ENCODE assay signal across 1 cellular context in the genomic region with DNA sequence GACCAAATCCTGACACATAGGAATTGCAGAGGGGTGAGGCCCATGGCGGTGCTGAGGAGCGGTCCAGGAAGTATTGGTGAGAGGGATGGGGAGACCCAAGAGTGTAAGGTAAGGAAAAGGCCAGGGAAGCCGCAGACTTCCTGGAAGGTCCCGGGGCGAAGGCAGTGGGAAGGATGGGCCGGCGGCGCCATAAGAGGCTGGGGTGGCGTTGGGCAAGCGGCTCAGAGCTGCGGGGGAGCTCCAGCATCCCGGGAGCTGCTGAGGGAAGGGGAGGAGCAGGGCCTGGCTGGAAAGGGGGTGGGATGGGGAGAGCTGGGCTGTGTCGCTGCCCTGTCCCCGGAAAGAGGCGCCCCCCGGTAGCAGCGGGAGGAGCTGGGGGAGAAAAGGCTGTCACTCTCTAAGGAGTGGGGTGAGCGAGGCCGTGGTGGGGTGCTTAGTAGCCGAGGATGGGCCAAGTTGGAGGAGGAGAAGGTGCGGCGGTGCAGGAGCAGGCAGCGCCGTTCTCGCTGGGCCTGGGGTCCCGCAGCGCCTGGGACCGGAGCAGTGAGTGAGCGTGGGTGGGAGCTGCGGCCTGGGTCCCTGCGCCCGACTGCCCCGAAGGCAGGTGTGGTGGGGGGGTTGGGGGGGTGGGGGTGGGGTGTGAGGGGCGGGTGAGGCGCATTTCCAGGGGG.
TF ChIP-seq lines count a peak whose summit lies in the region.

No MANE protein-coding gene starts in this region.

TF ChIP-seq in IMR-90, 13 proteins besides CTCF, POLR2A, EP300 and RAD21:
- TF ChIP-seq RCOR1 (IDR thresholded peaks at IDR 0.05; ENCODE audit: insufficient replicate concordance, low read length) = no peak
- TF ChIP-seq CEBPB (IDR thresholded peaks at IDR 0.05; ENCODE audit: low read depth, low read length) = no peak
- TF ChIP-seq, protein P1, sequence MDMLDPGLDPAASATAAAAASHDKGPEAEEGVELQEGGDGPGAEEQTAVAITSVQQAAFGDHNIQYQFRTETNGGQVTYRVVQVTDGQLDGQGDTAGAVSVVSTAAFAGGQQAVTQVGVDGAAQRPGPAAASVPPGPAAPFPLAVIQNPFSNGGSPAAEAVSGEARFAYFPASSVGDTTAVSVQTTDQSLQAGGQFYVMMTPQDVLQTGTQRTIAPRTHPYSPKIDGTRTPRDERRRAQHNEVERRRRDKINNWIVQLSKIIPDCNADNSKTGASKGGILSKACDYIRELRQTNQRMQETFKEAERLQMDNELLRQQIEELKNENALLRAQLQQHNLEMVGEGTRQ (IDR thresholded peaks at IDR 0.05; ENCODE audit: low read depth, low read length) = no peak
- no peak for TF ChIP-seq NFE2L2 (IDR thresholded peaks at IDR 0.05; ENCODE audit: low read depth, low read length)
- TF ChIP-seq, protein P2, sequence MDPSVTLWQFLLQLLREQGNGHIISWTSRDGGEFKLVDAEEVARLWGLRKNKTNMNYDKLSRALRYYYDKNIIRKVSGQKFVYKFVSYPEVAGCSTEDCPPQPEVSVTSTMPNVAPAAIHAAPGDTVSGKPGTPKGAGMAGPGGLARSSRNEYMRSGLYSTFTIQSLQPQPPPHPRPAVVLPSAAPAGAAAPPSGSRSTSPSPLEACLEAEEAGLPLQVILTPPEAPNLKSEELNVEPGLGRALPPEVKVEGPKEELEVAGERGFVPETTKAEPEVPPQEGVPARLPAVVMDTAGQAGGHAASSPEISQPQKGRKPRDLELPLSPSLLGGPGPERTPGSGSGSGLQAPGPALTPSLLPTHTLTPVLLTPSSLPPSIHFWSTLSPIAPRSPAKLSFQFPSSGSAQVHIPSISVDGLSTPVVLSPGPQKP (IDR thresholded peaks at IDR 0.05; ENCODE audit: borderline replicate concordance, low read depth, low read length) = no peak
- TF ChIP-seq MAZ (IDR thresholded peaks at IDR 0.05; ENCODE audit: borderline replicate concordance, low read depth, low read length) = no peak
- TF ChIP-seq MAFK (IDR thresholded peaks at IDR 0.05; ENCODE audit: low read depth, low read length) = no peak
- TF ChIP-seq BHLHE40 (IDR thresholded peaks at IDR 0.05; ENCODE audit: low read depth, low read length) = no peak
